Comparison of ENCODE assay signal across 10 cellular contexts in genomic region chr12:71935594-71935993, GRCh38. TPM values are rescaled to one million over a fixed set of nuclear protein-coding genes. Genes with fewer than 3 reads are reported as not detected.
DNase-seq lines count a peak whose midpoint lies in the region; ATAC-seq and TF ChIP-seq lines count a peak whose summit lies in the region.
"Had no signal": no experiment of that assay in that cellular context is flagged by ENCODE, and none has a peak within 500 bp of the region (broad histone marks: within the 10 kb centered on the region; RNA-seq: fewer than 3 reads in every experiment).

No MANE protein-coding gene starts in this region.

- no peaks in the 10 kb centered on the region for H3K9me3 ChIP-seq in HAP-1

- peak; percentile 81 for ATAC-seq in GM18505 (IDR thresholded peaks at IDR 0.05; ENCODE audit: unreplicated experiment)
- ATAC-seq in GM19452 (IDR thresholded peaks at IDR 0.05; ENCODE audit: unreplicated experiment), result peak; percentile 86
- ATAC-seq in HG02870 (IDR thresholded peaks at IDR 0.05; ENCODE audit: unreplicated experiment), result peak; percentile 86
- ATAC-seq in HG03575 (IDR thresholded peaks at IDR 0.05; ENCODE audit: extremely low read depth, insufficient number of reproducible peaks, low FRiP score, unreplicated experiment), result peak; percentile 72
- no peak for ATAC-seq in Right ventricle myocardium inferior

- no peaks in the 10 kb centered on the region for H3K36me3 ChIP-seq in HAP-1 (replicated peaks)

- intact Hi-C loops in Right ventricle myocardium inferior (cut with DNase I), result no loop called here

- DNase-seq in Right ventricle myocardium inferior (ENCODE audit: missing footprints) (no peak), D341Med (ENCODE audit: low spot score) (no peak), HAP-1 (ENCODE audit: low spot score in 2 of 2) (no peak), COLO668 (lab: John Stamatoyannopoulos, UW; ENCODE audit: unreplicated experiment) (no peak)
- DNase-seq: cortex of kidney had no signal

- H3K4me1 ChIP-seq in HAP-1, result no peaks in the 10 kb centered on the region

- no peak overlapping the region for H3K4me3 ChIP-seq in HAP-1

- peaks cover 28% of the 10 kb centered on the region for H3K27me3 ChIP-seq in HAP-1 (ENCODE audit: low read depth)

- no peak for TF ChIP-seq POLR2A in GM18505 (IDR thresholded peaks at IDR 0.05; ENCODE audit: borderline replicate concordance, extremely low read depth, insufficient read depth, insufficient read length)

- in situ Hi-C loops in HAP-1 (cut with MboI; ENCODE audit: low sequenced_read_pairs), result no loop called here

RNA-seq across cellular contexts. Expression of gene TPH2, which starts 3.1 kb away (rescaled TPM):
- not detected for total RNA-seq in Right ventricle myocardium inferior
- total RNA-seq: glomerular endothelial cell had no signal
